Comparison of ENCODE assay signal across 26 cellular contexts in genomic region chr1:66394603-66395002, GRCh38.
"Had no signal": no experiment of that assay in that cellular context is flagged by ENCODE, and none has a peak within 500 bp of the region (broad histone marks: within the 10 kb centered on the region; RNA-seq: fewer than 3 reads in every experiment).

No MANE protein-coding gene starts in this region.

- DNase-seq: activated CD4-positive, alpha-beta T cell treated with anti-CD3 and anti-CD28 coated beads, Interleukin-2, amount 10 ng/mL, durations not matched to agents 7 days and 5 days; activated CD4-positive, CD25-positive, alpha-beta regulatory T cell treated with anti-CD3 and anti-CD28 coated beads, Interleukin-2, amount 50 U/mL, for 72 hours; activated CD8-positive, alpha-beta memory T cell treated with anti-CD3 and anti-CD28 coated beads, Interleukin-2, amount 10 ng/mL, durations not matched to agents 7 days and 5 days; activated CD8-positive, alpha-beta T cell treated with anti-CD3 and anti-CD28 coated beads for 36 hours; activated naive CD4-positive, alpha-beta T cell; adrenal gland; brain microvascular endothelial cell; central memory CD4-positive, alpha-beta T cell; glutamatergic neuron; immature natural killer cell; kidney glomerular epithelial cell; left lung; naive thymus-derived CD8-positive, alpha-beta T cell; ovary; stimulated activated CD4-positive, alpha-beta T cell treated with anti-CD3 and anti-CD28 coated beads, Interleukin-12 subunit alpha, Interleukin-12 subunit beta, amount 100 ng/mL, for 4 hours; stomach had no signal

- H3K4me2 ChIP-seq: hepatocyte had no signal

- H3K27me3 Mint-ChIP-seq: activated CD4-positive, alpha-beta T cell treated with anti-CD3 and anti-CD28 coated beads, Interleukin-2, amount 10 ng/mL, durations not matched to agents 7 days and 5 days; activated CD8-positive, alpha-beta memory T cell treated with anti-CD3 and anti-CD28 coated beads, Interleukin-2, amount 10 ng/mL, durations not matched to agents 7 days and 5 days; activated naive CD8-positive, alpha-beta T cell had no signal

- ATAC-seq: activated CD8-positive, alpha-beta memory T cell treated with anti-CD3 and anti-CD28 coated beads, Interleukin-2, amount 10 ng/mL, durations not matched to agents 7 days and 5 days; activated CD8-positive, alpha-beta T cell treated with anti-CD3 and anti-CD28 coated beads for 36 hours; naive thymus-derived CD8-positive, alpha-beta T cell had no signal

- H3K36me3 ChIP-seq: adrenal gland, ascending aorta, brain microvascular endothelial cell, esophagus muscularis mucosa, left lung, ovary, prostate gland, right atrium auricular region, stomach, suprapubic skin, tibial nerve had no signal

- H3K4me3 Mint-ChIP-seq: activated CD4-positive, alpha-beta T cell treated with anti-CD3 and anti-CD28 coated beads, Interleukin-2, amount 10 ng/mL, durations not matched to agents 7 days and 5 days; activated CD8-positive, alpha-beta memory T cell treated with anti-CD3 and anti-CD28 coated beads, Interleukin-2, amount 10 ng/mL, durations not matched to agents 7 days and 5 days; activated CD8-positive, alpha-beta T cell treated with anti-CD3 and anti-CD28 coated beads for 36 hours; activated naive CD8-positive, alpha-beta T cell; immature natural killer cell; naive thymus-derived CD8-positive, alpha-beta T cell had no signal

- H3K27ac ChIP-seq: ascending aorta, brain microvascular endothelial cell, esophagus muscularis mucosa, ovary, prostate gland, right atrium auricular region, suprapubic skin, VCaP had no signal

- H3K9me3 ChIP-seq: adrenal gland, ascending aorta, esophagus muscularis mucosa, ovary, prostate gland, right atrium auricular region, stomach, suprapubic skin, tibial nerve had no signal

- H3K79me2 ChIP-seq: hepatocyte had no signal

- H3K36me3 Mint-ChIP-seq: immature natural killer cell; naive thymus-derived CD8-positive, alpha-beta T cell had no signal

- H2AFZ ChIP-seq: hepatocyte had no signal

- H3K4me1 Mint-ChIP-seq: immature natural killer cell had no signal

- H3K9me3 Mint-ChIP-seq: immature natural killer cell had no signal

- H3K27me3 ChIP-seq: adrenal gland, ascending aorta, brain microvascular endothelial cell, esophagus muscularis mucosa, hepatocyte, left lung, ovary, right atrium auricular region, stomach, suprapubic skin had no signal

- H3K4me1 ChIP-seq: ascending aorta, prostate gland had no signal

- H3K4me3 ChIP-seq: adrenal gland, ascending aorta, esophagus muscularis mucosa, hepatocyte, left lung, lung, ovary, prostate gland, right atrium auricular region, stomach, suprapubic skin, tibial nerve had no signal

- H3K27ac Mint-ChIP-seq: activated CD4-positive, alpha-beta T cell treated with anti-CD3 and anti-CD28 coated beads, Interleukin-2, amount 10 ng/mL, durations not matched to agents 7 days and 5 days; activated CD8-positive, alpha-beta memory T cell treated with anti-CD3 and anti-CD28 coated beads, Interleukin-2, amount 10 ng/mL, durations not matched to agents 7 days and 5 days; activated CD8-positive, alpha-beta T cell treated with anti-CD3 and anti-CD28 coated beads for 36 hours; activated naive CD8-positive, alpha-beta T cell; immature natural killer cell had no signal
